ENCODE assay signal across 8 cellular contexts in the genomic region with DNA sequence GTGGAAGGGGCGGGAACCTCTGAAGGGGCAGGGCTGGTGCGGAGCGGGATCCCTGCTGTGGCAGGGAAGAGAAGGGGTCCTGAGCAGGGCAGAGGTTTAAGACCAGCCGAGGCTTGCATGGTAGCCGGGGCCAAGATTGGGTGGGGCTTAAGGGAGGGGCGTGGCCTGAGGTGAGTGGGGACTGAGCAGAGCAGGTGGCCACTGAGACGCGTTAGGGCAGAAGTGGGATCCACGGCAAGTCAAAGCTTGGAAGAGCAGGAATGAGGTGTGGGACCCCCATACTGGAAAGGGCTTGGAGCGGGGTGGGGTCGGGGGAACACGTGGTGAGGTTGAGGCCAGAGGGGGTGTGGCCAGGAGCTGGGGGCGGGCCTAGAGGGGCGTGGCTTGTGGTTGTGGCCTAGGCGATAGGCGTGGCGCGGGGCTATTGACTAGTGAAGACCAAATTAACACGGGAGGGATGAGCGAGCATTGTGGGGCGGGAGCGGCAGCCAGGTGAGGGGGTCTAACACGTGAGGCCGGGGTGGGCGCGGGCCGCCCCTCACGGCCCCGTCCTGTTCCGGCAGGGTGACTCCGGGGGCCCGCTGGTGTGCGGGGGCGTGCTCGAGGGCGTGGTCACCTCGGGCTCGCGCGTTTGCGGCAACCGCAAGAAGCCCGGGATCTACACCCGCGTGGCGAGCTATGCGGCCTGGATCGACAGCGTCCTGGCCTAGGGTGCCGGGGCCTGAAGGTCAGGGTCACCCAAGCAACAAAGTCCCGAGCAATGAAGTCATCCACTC. TPM values are rescaled to one million over a fixed set of nuclear protein-coding genes. Genes with fewer than 3 reads are reported as not detected.
A peak's percentile ranks its signal among the peaks of the same experiment; 100 is the strongest.
DNase-seq lines count a peak whose midpoint lies in the region; ATAC-seq and TF ChIP-seq lines count a peak whose summit lies in the region.

No MANE protein-coding gene starts in this region.

- POLR2A ChIA-PET in activated CD4-positive, alpha-beta T cell treated with anti-CD3 and anti-CD28 coated beads, Interleukin-2, amount 10 ng/mL, durations not matched to agents 7 days and 5 days (lab: Charles Lee) = interaction anchor here (0.6 kb wide), 1 partner anchor 136 kb away, joined by 3 read pairs; no protein-coding TSS in a partner anchor

- H3K27me3 ChIP-seq in mucosa of rectum (ENCODE audit: control insufficient read depth in 2 of 2, insufficient read depth in 2 of 2, low read length in 2 of 2) = no peaks in the 10 kb centered on the region
- no peaks in the 10 kb centered on the region for H3K27me3 ChIP-seq in suprapubic skin

- peaks cover 3% of the 10 kb centered on the region for H3K36me3 Mint-ChIP-seq in activated CD4-positive, alpha-beta T cell treated with anti-CD3 and anti-CD28 coated beads, Interleukin-2, amount 10 ng/mL, durations not matched to agents 7 days and 5 days (ENCODE audit: low read depth)

- H3K4me3 ChIP-seq in coronary artery (peak overlapping the region; percentile 44), mucosa of rectum (ENCODE audit: low read length in 2 of 2) (no peak overlapping the region), suprapubic skin (peak overlapping the region; percentile 26)

- H3K27ac ChIP-seq in coronary artery = peak overlapping the region in 1 of 2 donors; percentile 20
- H3K27ac ChIP-seq in mucosa of rectum (ENCODE audit: low read depth in 2 of 2, low read length in 2 of 2) = peak overlapping the region; percentile 29 to 38
- no peak overlapping the region for H3K27ac ChIP-seq in suprapubic skin

- H3K36me3 ChIP-seq in mucosa of rectum (ENCODE audit: control insufficient read depth in 2 of 2, insufficient read depth in 2 of 2, low read length in 2 of 2) (peaks cover under 1 to 3% of the 10 kb centered on the region in 2 donors), suprapubic skin (peaks cover 4% of the 10 kb centered on the region)

- H3K4me1 Mint-ChIP-seq in activated CD4-positive, alpha-beta T cell treated with anti-CD3 and anti-CD28 coated beads, Interleukin-2, amount 10 ng/mL, durations not matched to agents 7 days and 5 days = peaks cover 17% of the 10 kb centered on the region

- peak overlapping the region; percentile 61 for H3K4me3 Mint-ChIP-seq in activated CD4-positive, alpha-beta T cell treated with anti-CD3 and anti-CD28 coated beads, Interleukin-2, amount 10 ng/mL, durations not matched to agents 7 days and 5 days

- H3K9me3 ChIP-seq in mucosa of rectum (ENCODE audit: control insufficient read depth in 2 of 2, low read length in 2 of 2) (no peaks in the 10 kb centered on the region), suprapubic skin (no peaks in the 10 kb centered on the region)

- DNase-seq in NCI-H82 (lab: John Stamatoyannopoulos, UW) (peak; percentile 74), NCI-H82 treated with DMSO at 0.1 percent for 48 hours (lab: John Stamatoyannopoulos, UW; ENCODE audit: unreplicated experiment) (no peak), coronary artery (ENCODE audit: low spot score) (no peak), suprapubic skin (ENCODE audit: low spot score in 2 of 2) (no peak), kidney glomerular epithelial cell (lab: John Stamatoyannopoulos, UW) (no peak)
- peak; percentile 83 for DNase-seq in activated CD4-positive, alpha-beta T cell treated with anti-CD3 and anti-CD28 coated beads, Interleukin-2, amount 10 ng/mL, durations not matched to agents 7 days and 5 days

- TF ChIP-seq CTCF in coronary artery (IDR thresholded peaks at IDR 0.05) = no peak
- no peak for TF ChIP-seq CTCF in suprapubic skin (IDR thresholded peaks at IDR 0.05)

- CTCF ChIA-PET in activated CD4-positive, alpha-beta T cell treated with anti-CD3 and anti-CD28 coated beads, Interleukin-2, amount 10 ng/mL, durations not matched to agents 7 days and 5 days (lab: Charles Lee) = interaction anchor here (0.6 to 2.9 kb wide), 13 partner anchors 9 to 406 kb away, joined by 3 to 34 read pairs (median 7); partner anchors contain the start of genes CIRBP, MED16, PRTN3 and RNU6-9

- H3K4me1 ChIP-seq in mucosa of rectum (ENCODE audit: control insufficient read depth in 2 of 2, insufficient read depth in 2 of 2, low read length in 2 of 2) (peaks cover 5 to 18% of the 10 kb centered on the region in 2 donors), suprapubic skin (peaks cover 44% of the 10 kb centered on the region)

- TF ChIP-seq POLR2A in suprapubic skin (IDR thresholded peaks at IDR 0.05) = no peak

- ATAC-seq in HG02763 (IDR thresholded peaks at IDR 0.05; ENCODE audit: unreplicated experiment) = no peak

- TF ChIP-seq EP300 in suprapubic skin (IDR thresholded peaks at IDR 0.05) = no peak

- WGBS in suprapubic skin = 22% methylated on average over 30 of the region's 51 CpGs

- peak overlapping the region; percentile 87 for H3K27ac Mint-ChIP-seq in activated CD4-positive, alpha-beta T cell treated with anti-CD3 and anti-CD28 coated beads, Interleukin-2, amount 10 ng/mL, durations not matched to agents 7 days and 5 days

- H3K9me3 Mint-ChIP-seq in activated CD4-positive, alpha-beta T cell treated with anti-CD3 and anti-CD28 coated beads, Interleukin-2, amount 10 ng/mL, durations not matched to agents 7 days and 5 days = no peaks in the 10 kb centered on the region

- peaks cover 12% of the 10 kb centered on the region for H3K27me3 Mint-ChIP-seq in activated CD4-positive, alpha-beta T cell treated with anti-CD3 and anti-CD28 coated beads, Interleukin-2, amount 10 ng/mL, durations not matched to agents 7 days and 5 days

- H3K9ac ChIP-seq in mucosa of rectum (ENCODE audit: low read depth in 1 of 2, low read length in 2 of 2) = no peak overlapping the region

RNA-seq across cellular contexts. Expression of gene CFD, which starts 3.3 kb away (rescaled TPM):
- total RNA-seq in activated CD4-positive, alpha-beta T cell treated with anti-CD3 and anti-CD28 coated beads, Interleukin-2, amount 10 ng/mL, durations not matched to agents 7 days and 5 days = 1 to 10 TPM; 1.5 to 1.6 TPM
- 100 to 1,000 TPM; 195 to 332 (median 294) TPM for total RNA-seq in suprapubic skin

RNA-seq across cellular contexts. Expression of gene ELANE, which starts 10.6 kb away (rescaled TPM):
- total RNA-seq in activated CD4-positive, alpha-beta T cell treated with anti-CD3 and anti-CD28 coated beads, Interleukin-2, amount 10 ng/mL, durations not matched to agents 7 days and 5 days = not detected
- under 1 TPM in 1 of 4 donors, not detected in 3; 0.79 TPM for total RNA-seq in suprapubic skin

RNA-seq across cellular contexts. Expression of gene PRTN3, which starts 21.9 kb away (rescaled TPM):
- not detected for total RNA-seq in activated CD4-positive, alpha-beta T cell treated with anti-CD3 and anti-CD28 coated beads, Interleukin-2, amount 10 ng/mL, durations not matched to agents 7 days and 5 days
- total RNA-seq in suprapubic skin = not detected

RNA-seq across cellular contexts. Expression of gene MED16, which starts 30.3 kb away (rescaled TPM):
- total RNA-seq in activated CD4-positive, alpha-beta T cell treated with anti-CD3 and anti-CD28 coated beads, Interleukin-2, amount 10 ng/mL, durations not matched to agents 7 days and 5 days = 10 to 100 TPM; 72.5 to 88.1 TPM
- total RNA-seq in suprapubic skin = 10 to 100 TPM; 45.1 to 63.9 (median 57.0) TPM

RNA-seq across cellular contexts. Expression of gene RNU6-9, which starts 30.6 kb away (rescaled TPM):
- not detected for total RNA-seq in activated CD4-positive, alpha-beta T cell treated with anti-CD3 and anti-CD28 coated beads, Interleukin-2, amount 10 ng/mL, durations not matched to agents 7 days and 5 days
- total RNA-seq in suprapubic skin = not detected

Comparison
In these comparisons a context has a peak if more than half of its experiments do, and no peak if none do; other contexts are left out.
1. DNase-seq: peak in NCI-H82 (single experiment) and activated CD4-positive, alpha-beta T cell treated with anti-CD3 and anti-CD28 coated beads, Interleukin-2, amount 10 ng/mL, durations not matched to agents 7 days and 5 days (single experiment); none in NCI-H82 treated with DMSO at 0.1 percent for 48 hours (single experiment), coronary artery (single experiment), suprapubic skin (0 of 2) and kidney glomerular epithelial cell (single experiment).
2. H3K4me3 ChIP-seq: peak in coronary artery (single experiment) and suprapubic skin (single experiment); none in mucosa of rectum (0 of 2).
3. RNA of gene CFD, which starts 3.3 kb away (total RNA-seq): 195 to 332 TPM in suprapubic skin; 1.5 to 1.6 TPM in activated CD4-positive, alpha-beta T cell treated with anti-CD3 and anti-CD28 coated beads, Interleukin-2, amount 10 ng/mL, durations not matched to agents 7 days and 5 days; every median in the first group is over 10 times any median in the second.